1 cellular context compared by ENCODE assay signal in the genomic region with DNA sequence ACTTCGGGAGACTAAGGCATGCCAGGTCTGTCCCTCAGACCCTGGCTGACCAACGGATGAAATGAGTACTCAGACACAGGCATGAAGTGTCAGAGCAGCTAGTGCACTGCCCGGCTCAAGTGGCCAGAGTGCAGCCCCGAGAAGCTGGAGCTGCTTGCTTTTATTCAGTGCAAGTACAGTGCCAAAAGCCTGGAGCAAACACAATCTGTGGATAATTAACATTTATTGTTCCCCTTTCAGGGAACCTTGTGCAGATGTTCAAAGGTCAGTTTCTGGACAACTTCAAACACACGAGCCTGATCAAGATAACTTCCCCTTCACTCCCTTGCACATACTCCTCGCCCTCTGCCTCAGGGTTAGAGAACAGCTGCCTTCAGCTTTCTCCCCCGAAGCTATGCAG.
TF ChIP-seq lines count a peak whose summit lies in the region.

No MANE protein-coding gene starts in this region.

TF ChIP-seq in HepG2, 621 proteins besides CTCF, POLR2A, EP300 and RAD21 (continued from another document and continues in another):
- TF ChIP-seq, protein P1, sequence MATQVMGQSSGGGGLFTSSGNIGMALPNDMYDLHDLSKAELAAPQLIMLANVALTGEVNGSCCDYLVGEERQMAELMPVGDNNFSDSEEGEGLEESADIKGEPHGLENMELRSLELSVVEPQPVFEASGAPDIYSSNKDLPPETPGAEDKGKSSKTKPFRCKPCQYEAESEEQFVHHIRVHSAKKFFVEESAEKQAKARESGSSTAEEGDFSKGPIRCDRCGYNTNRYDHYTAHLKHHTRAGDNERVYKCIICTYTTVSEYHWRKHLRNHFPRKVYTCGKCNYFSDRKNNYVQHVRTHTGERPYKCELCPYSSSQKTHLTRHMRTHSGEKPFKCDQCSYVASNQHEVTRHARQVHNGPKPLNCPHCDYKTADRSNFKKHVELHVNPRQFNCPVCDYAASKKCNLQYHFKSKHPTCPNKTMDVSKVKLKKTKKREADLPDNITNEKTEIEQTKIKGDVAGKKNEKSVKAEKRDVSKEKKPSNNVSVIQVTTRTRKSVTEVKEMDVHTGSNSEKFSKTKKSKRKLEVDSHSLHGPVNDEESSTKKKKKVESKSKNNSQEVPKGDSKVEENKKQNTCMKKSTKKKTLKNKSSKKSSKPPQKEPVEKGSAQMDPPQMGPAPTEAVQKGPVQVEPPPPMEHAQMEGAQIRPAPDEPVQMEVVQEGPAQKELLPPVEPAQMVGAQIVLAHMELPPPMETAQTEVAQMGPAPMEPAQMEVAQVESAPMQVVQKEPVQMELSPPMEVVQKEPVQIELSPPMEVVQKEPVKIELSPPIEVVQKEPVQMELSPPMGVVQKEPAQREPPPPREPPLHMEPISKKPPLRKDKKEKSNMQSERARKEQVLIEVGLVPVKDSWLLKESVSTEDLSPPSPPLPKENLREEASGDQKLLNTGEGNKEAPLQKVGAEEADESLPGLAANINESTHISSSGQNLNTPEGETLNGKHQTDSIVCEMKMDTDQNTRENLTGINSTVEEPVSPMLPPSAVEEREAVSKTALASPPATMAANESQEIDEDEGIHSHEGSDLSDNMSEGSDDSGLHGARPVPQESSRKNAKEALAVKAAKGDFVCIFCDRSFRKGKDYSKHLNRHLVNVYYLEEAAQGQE (IDR thresholded peaks at IDR 0.05; ENCODE audit: borderline replicate concordance in 1 of 2, low read depth in 1 of 2, low read length in 2 of 2) = peak in 1 of 2 experiments; percentile 28; a peak in 1 of 4 replicates
- peak; percentile 45; the same call in 1 of the 2 replicates for TF ChIP-seq KMT2A (CRISPR knock-in tag; IDR thresholded peaks at IDR 0.05)
- TF ChIP-seq ZNF773 (CRISPR knock-in tag; IDR thresholded peaks at IDR 0.05; ENCODE audit: borderline replicate concordance) = no peak
- TF ChIP-seq, protein P2, sequence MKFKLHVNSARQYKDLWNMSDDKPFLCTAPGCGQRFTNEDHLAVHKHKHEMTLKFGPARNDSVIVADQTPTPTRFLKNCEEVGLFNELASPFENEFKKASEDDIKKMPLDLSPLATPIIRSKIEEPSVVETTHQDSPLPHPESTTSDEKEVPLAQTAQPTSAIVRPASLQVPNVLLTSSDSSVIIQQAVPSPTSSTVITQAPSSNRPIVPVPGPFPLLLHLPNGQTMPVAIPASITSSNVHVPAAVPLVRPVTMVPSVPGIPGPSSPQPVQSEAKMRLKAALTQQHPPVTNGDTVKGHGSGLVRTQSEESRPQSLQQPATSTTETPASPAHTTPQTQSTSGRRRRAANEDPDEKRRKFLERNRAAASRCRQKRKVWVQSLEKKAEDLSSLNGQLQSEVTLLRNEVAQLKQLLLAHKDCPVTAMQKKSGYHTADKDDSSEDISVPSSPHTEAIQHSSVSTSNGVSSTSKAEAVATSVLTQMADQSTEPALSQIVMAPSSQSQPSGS (CRISPR knock-in tag; IDR thresholded peaks at IDR 0.05) = peak; percentile 61; the same call in 1 of the 2 replicates
- 0 out of 2 replicates have a peak, but pooled peaks have one; percentile 41 for TF ChIP-seq ZBTB7A (CRISPR knock-in tag; IDR thresholded peaks at IDR 0.05)
- TF ChIP-seq, protein P3, sequence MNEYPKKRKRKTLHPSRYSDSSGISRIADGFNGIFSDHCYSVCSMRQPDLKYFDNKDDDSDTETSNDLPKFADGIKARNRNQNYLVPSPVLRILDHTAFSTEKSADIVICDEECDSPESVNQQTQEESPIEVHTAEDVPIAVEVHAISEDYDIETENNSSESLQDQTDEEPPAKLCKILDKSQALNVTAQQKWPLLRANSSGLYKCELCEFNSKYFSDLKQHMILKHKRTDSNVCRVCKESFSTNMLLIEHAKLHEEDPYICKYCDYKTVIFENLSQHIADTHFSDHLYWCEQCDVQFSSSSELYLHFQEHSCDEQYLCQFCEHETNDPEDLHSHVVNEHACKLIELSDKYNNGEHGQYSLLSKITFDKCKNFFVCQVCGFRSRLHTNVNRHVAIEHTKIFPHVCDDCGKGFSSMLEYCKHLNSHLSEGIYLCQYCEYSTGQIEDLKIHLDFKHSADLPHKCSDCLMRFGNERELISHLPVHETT (CRISPR knock-in tag; conservative IDR thresholded peaks at IDR 0.05) = no peak
- TF ChIP-seq, protein P4, sequence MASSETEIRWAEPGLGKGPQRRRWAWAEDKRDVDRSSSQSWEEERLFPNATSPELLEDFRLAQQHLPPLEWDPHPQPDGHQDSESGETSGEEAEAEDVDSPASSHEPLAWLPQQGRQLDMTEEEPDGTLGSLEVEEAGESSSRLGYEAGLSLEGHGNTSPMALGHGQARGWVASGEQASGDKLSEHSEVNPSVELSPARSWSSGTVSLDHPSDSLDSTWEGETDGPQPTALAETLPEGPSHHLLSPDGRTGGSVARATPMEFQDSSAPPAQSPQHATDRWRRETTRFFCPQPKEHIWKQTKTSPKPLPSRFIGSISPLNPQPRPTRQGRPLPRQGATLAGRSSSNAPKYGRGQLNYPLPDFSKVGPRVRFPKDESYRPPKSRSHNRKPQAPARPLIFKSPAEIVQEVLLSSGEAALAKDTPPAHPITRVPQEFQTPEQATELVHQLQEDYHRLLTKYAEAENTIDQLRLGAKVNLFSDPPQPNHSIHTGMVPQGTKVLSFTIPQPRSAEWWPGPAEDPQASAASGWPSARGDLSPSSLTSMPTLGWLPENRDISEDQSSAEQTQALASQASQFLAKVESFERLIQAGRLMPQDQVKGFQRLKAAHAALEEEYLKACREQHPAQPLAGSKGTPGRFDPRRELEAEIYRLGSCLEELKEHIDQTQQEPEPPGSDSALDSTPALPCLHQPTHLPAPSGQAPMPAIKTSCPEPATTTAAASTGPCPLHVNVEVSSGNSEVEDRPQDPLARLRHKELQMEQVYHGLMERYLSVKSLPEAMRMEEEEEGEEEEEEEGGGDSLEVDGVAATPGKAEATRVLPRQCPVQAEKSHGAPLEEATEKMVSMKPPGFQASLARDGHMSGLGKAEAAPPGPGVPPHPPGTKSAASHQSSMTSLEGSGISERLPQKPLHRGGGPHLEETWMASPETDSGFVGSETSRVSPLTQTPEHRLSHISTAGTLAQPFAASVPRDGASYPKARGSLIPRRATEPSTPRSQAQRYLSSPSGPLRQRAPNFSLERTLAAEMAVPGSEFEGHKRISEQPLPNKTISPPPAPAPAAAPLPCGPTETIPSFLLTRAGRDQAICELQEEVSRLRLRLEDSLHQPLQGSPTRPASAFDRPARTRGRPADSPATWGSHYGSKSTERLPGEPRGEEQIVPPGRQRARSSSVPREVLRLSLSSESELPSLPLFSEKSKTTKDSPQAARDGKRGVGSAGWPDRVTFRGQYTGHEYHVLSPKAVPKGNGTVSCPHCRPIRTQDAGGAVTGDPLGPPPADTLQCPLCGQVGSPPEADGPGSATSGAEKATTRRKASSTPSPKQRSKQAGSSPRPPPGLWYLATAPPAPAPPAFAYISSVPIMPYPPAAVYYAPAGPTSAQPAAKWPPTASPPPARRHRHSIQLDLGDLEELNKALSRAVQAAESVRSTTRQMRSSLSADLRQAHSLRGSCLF (CRISPR knock-in tag; IDR thresholded peaks at IDR 0.05; ENCODE audit: borderline replicate concordance) = no peak
- TF ChIP-seq, protein P5, sequence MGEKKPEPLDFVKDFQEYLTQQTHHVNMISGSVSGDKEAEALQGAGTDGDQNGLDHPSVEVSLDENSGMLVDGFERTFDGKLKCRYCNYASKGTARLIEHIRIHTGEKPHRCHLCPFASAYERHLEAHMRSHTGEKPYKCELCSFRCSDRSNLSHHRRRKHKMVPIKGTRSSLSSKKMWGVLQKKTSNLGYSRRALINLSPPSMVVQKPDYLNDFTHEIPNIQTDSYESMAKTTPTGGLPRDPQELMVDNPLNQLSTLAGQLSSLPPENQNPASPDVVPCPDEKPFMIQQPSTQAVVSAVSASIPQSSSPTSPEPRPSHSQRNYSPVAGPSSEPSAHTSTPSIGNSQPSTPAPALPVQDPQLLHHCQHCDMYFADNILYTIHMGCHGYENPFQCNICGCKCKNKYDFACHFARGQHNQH (CRISPR knock-in tag; IDR thresholded peaks at IDR 0.05) = peak; percentile 79; the same call in 1 of the 2 replicates
- peak; percentile 96 for TF ChIP-seq CBX5 (CRISPR knock-in tag; IDR thresholded peaks at IDR 0.05; ENCODE audit: borderline replicate concordance)
- TF ChIP-seq ZNF331 (CRISPR knock-in tag; IDR thresholded peaks at IDR 0.05) = peak; percentile 92
- 0 out of 2 replicates have a peak, but pooled peaks have one; percentile 46 for TF ChIP-seq ZBTB7B (CRISPR knock-in tag; IDR thresholded peaks at IDR 0.05)
- TF ChIP-seq HMG20A (CRISPR knock-in tag; IDR thresholded peaks at IDR 0.05; ENCODE audit: borderline replicate concordance) = peak; percentile 72; the same call in 1 of the 2 replicates
- peak; percentile 17; the same call in 1 of the 2 replicates for TF ChIP-seq MYC (CRISPR knock-in tag; IDR thresholded peaks at IDR 0.05; ENCODE audit: borderline replicate concordance)
- TF ChIP-seq MED1 (CRISPR knock-in tag; IDR thresholded peaks at IDR 0.05) = peak; percentile 85
- TF ChIP-seq SAP130 (CRISPR knock-in tag; IDR thresholded peaks at IDR 0.05; ENCODE audit: low read depth) = 0 out of 2 replicates have a peak, but pooled peaks have one; percentile 25
- peak; percentile 31; the same call in 1 of the 2 replicates for TF ChIP-seq FOSL2 (CRISPR knock-in tag; IDR thresholded peaks at IDR 0.05)
- peak; percentile 67 for TF ChIP-seq RARA (CRISPR knock-in tag; IDR thresholded peaks at IDR 0.05)
- TF ChIP-seq GATAD2A (CRISPR knock-in tag; IDR thresholded peaks at IDR 0.05) = peak; percentile 83; the same call in 1 of the 2 replicates
- TF ChIP-seq, protein P6, sequence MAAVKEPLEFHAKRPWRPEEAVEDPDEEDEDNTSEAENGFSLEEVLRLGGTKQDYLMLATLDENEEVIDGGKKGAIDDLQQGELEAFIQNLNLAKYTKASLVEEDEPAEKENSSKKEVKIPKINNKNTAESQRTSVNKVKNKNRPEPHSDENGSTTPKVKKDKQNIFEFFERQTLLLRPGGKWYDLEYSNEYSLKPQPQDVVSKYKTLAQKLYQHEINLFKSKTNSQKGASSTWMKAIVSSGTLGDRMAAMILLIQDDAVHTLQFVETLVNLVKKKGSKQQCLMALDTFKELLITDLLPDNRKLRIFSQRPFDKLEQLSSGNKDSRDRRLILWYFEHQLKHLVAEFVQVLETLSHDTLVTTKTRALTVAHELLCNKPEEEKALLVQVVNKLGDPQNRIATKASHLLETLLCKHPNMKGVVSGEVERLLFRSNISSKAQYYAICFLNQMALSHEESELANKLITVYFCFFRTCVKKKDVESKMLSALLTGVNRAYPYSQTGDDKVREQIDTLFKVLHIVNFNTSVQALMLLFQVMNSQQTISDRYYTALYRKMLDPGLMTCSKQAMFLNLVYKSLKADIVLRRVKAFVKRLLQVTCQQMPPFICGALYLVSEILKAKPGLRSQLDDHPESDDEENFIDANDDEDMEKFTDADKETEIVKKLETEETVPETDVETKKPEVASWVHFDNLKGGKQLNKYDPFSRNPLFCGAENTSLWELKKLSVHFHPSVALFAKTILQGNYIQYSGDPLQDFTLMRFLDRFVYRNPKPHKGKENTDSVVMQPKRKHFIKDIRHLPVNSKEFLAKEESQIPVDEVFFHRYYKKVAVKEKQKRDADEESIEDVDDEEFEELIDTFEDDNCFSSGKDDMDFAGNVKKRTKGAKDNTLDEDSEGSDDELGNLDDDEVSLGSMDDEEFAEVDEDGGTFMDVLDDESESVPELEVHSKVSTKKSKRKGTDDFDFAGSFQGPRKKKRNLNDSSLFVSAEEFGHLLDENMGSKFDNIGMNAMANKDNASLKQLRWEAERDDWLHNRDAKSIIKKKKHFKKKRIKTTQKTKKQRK (IDR thresholded peaks at IDR 0.05; ENCODE audit: low read length) = no peak
- no peak for TF ChIP-seq KLF9 (CRISPR knock-in tag; IDR thresholded peaks at IDR 0.05; ENCODE audit: low read depth)
- TF ChIP-seq, protein P7, sequence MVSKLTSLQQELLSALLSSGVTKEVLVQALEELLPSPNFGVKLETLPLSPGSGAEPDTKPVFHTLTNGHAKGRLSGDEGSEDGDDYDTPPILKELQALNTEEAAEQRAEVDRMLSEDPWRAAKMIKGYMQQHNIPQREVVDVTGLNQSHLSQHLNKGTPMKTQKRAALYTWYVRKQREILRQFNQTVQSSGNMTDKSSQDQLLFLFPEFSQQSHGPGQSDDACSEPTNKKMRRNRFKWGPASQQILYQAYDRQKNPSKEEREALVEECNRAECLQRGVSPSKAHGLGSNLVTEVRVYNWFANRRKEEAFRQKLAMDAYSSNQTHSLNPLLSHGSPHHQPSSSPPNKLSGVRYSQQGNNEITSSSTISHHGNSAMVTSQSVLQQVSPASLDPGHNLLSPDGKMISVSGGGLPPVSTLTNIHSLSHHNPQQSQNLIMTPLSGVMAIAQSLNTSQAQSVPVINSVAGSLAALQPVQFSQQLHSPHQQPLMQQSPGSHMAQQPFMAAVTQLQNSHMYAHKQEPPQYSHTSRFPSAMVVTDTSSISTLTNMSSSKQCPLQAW (CRISPR knock-in tag; IDR thresholded peaks at IDR 0.05) = peak; percentile 73
- TF ChIP-seq ATF7-NPFF (CRISPR knock-in tag; IDR thresholded peaks at IDR 0.05; ENCODE audit: low read depth) = no peak
- TF ChIP-seq ZNF350 (CRISPR knock-in tag; IDR thresholded peaks at IDR 0.05; ENCODE audit: borderline replicate concordance, low read depth) = peak; percentile 71; the same call in 1 of the 2 replicates
- TF ChIP-seq HNF4A (CRISPR knock-in tag; IDR thresholded peaks at IDR 0.05) = peak; percentile 97
- TF ChIP-seq NR2C2 (CRISPR knock-in tag; IDR thresholded peaks at IDR 0.05; ENCODE audit: borderline replicate concordance) = peak; percentile 33; the same call in 1 of the 2 replicates
- TF ChIP-seq RBFOX2 (IDR thresholded peaks at IDR 0.05; ENCODE audit: low read depth, low read length) = no peak
- TF ChIP-seq ZNF501 (CRISPR knock-in tag; IDR thresholded peaks at IDR 0.05) = peak; percentile 69
- TF ChIP-seq, protein P8, sequence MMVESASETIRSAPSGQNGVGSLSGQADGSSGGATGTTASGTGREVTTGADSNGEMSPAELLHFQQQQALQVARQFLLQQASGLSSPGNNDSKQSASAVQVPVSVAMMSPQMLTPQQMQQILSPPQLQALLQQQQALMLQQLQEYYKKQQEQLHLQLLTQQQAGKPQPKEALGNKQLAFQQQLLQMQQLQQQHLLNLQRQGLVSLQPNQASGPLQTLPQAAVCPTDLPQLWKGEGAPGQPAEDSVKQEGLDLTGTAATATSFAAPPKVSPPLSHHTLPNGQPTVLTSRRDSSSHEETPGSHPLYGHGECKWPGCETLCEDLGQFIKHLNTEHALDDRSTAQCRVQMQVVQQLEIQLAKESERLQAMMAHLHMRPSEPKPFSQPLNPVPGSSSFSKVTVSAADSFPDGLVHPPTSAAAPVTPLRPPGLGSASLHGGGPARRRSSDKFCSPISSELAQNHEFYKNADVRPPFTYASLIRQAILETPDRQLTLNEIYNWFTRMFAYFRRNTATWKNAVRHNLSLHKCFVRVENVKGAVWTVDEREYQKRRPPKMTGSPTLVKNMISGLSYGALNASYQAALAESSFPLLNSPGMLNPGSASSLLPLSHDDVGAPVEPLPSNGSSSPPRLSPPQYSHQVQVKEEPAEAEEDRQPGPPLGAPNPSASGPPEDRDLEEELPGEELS (CRISPR knock-in tag; IDR thresholded peaks at IDR 0.05) = peak; percentile 78
- TF ChIP-seq SOX6 (IDR thresholded peaks at IDR 0.05) = no peak
- peak; percentile 97 for TF ChIP-seq SOX6 (CRISPR knock-in tag; IDR thresholded peaks at IDR 0.05)
- peak; percentile 41; the same call in 1 of the 2 replicates for TF ChIP-seq BORCS8-MEF2B (CRISPR knock-in tag; IDR thresholded peaks at IDR 0.05)
- peak; percentile 96 for TF ChIP-seq CBX1 (IDR thresholded peaks at IDR 0.05; ENCODE audit: low read depth)
- TF ChIP-seq IKZF4 (CRISPR knock-in tag; IDR thresholded peaks at IDR 0.05; ENCODE audit: borderline replicate concordance, low read depth, not compliant biosample characterization) = no peak
